ENCODE assay signal across 9 cellular contexts in the genomic region with DNA sequence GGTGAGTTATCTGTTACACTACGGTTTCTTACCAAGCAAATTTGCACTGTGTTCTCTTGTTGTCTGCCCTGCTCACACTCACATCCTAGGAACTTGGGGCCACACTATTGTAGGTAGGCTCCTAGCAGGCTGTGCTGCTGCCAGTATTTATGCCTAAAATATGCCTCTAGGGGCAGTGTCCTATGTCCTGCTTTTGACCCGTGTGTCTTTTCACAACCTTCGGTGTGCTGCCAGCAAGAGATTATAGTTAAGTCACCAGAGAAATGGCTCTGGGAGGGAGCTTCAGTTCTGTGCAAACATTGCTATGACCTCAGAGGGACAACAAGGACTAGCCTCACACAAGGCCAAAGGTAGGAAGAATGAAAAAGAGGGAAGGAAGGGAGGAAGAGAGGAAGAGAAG. TPM values are rescaled to one million over a fixed set of nuclear protein-coding genes. Genes with fewer than 3 reads are reported as not detected.
DNase-seq lines count a peak whose midpoint lies in the region; ATAC-seq and TF ChIP-seq lines count a peak whose summit lies in the region.
"Had no signal": no experiment of that assay in that cellular context is flagged by ENCODE, and none has a peak within 500 bp of the region (broad histone marks: within the 10 kb centered on the region; RNA-seq: fewer than 3 reads in every experiment).

No MANE protein-coding gene starts in this region.

- CTCF ChIA-PET in activated naive CD4-positive, alpha-beta T cell treated with anti-CD3 and anti-CD28 coated beads for 36 hours (lab: Charles Lee) = no interaction called here

- peaks cover 29% of the 10 kb centered on the region for H3K27me3 Mint-ChIP-seq in activated naive CD4-positive, alpha-beta T cell treated with anti-CD3 and anti-CD28 coated beads for 36 hours (ENCODE audit: low read depth)

- DNase-seq in CD1c-positive myeloid dendritic cell (ENCODE audit: extremely low spot score) = peak; percentile 10
- DNase-seq in GM20000 (ENCODE audit: low spot score) = peak; percentile 17
- DNase-seq in Jurkat, Clone E6-1 (ENCODE audit: low read depth, low spot score) = peak; percentile 4
- no peak for DNase-seq in choroid plexus epithelial cell (ENCODE audit: low read depth)
- no peak for DNase-seq in effector memory CD4-positive, alpha-beta T cell
- DNase-seq in activated naive CD4-positive, alpha-beta T cell treated with anti-CD3 and anti-CD28 coated beads for 36 hours = no peak
- DNase-seq in UCSD-AML1 (lab: John Stamatoyannopoulos, UW; ENCODE audit: unreplicated experiment) = no peak

- H3K36me3 ChIP-seq in effector memory CD4-positive, alpha-beta T cell (ENCODE audit: control insufficient read depth, insufficient read depth, low read length) = no peaks in the 10 kb centered on the region

- H3K36me3 Mint-ChIP-seq in activated naive CD4-positive, alpha-beta T cell treated with anti-CD3 and anti-CD28 coated beads for 36 hours (ENCODE audit: low read depth) = no peaks in the 10 kb centered on the region

- H3K4me3 ChIP-seq in Jurkat, Clone E6-1 (ENCODE audit: low read length) = no peak overlapping the region
- H3K4me3 ChIP-seq in choroid plexus epithelial cell (ENCODE audit: low read depth, low read length) = no peak overlapping the region
- H3K4me3 ChIP-seq in effector memory CD4-positive, alpha-beta T cell (ENCODE audit: insufficient read depth, low read depth, low read length, poor library complexity, severe bottlenecking) = no peak overlapping the region

- no peaks in the 10 kb centered on the region for H3K9me3 ChIP-seq in effector memory CD4-positive, alpha-beta T cell (ENCODE audit: control insufficient read depth, low read length)

- no peaks in the 10 kb centered on the region for H3K4me1 ChIP-seq in effector memory CD4-positive, alpha-beta T cell (ENCODE audit: control insufficient read depth, insufficient read depth, low read length, poor library complexity, severe bottlenecking)

- H3K9me3 Mint-ChIP-seq in activated naive CD4-positive, alpha-beta T cell treated with anti-CD3 and anti-CD28 coated beads for 36 hours = no peaks in the 10 kb centered on the region

- H3K4me3 Mint-ChIP-seq in activated naive CD4-positive, alpha-beta T cell treated with anti-CD3 and anti-CD28 coated beads for 36 hours = no peak overlapping the region

- ATAC-seq in HG02938 (IDR thresholded peaks at IDR 0.05; ENCODE audit: unreplicated experiment) = no peak

- H3K27me3 ChIP-seq in effector memory CD4-positive, alpha-beta T cell (replicated peaks; ENCODE audit: control insufficient read depth, insufficient read depth, low read length, poor library complexity, severe bottlenecking) = no peaks in the 10 kb centered on the region

- intact Hi-C loops in activated naive CD4-positive, alpha-beta T cell treated with anti-CD3 and anti-CD28 coated beads for 36 hours (cut with micrococcal nuclease) = no loop called here

- no peak overlapping the region for H3K27ac Mint-ChIP-seq in activated naive CD4-positive, alpha-beta T cell treated with anti-CD3 and anti-CD28 coated beads for 36 hours

- no peak overlapping the region for H3K27ac ChIP-seq in effector memory CD4-positive, alpha-beta T cell (ENCODE audit: insufficient read depth, low read length, poor library complexity, severe bottlenecking)

- no peaks in the 10 kb centered on the region for H3K4me1 Mint-ChIP-seq in activated naive CD4-positive, alpha-beta T cell treated with anti-CD3 and anti-CD28 coated beads for 36 hours (ENCODE audit: low read depth)

- TF ChIP-seq CTCF in GM20000 (IDR thresholded peaks at IDR 0.05; ENCODE audit: extremely low read depth, missing control alignments) (peak; percentile 7), choroid plexus epithelial cell (conservative IDR thresholded peaks at IDR 0.05; ENCODE audit: low read depth, low read length) (peak; percentile 33)

RNA-seq across cellular contexts. Expression of a gene that starts 8.9 kb away (rescaled TPM):
- not detected for polyA plus RNA-seq in Jurkat, Clone E6-1 (2012; ENCODE audit: insufficient read depth, insufficient read length)
- not detected for total RNA-seq in activated naive CD4-positive, alpha-beta T cell treated with anti-CD3 and anti-CD28 coated beads for 36 hours
- total RNA-seq: endothelial cell of umbilical vein had no signal
- polyA plus RNA-seq: endothelial cell of umbilical vein had no signal

RNA-seq across cellular contexts. Expression of a gene that starts 25.6 kb away (rescaled TPM):
- not detected for polyA plus RNA-seq in Jurkat, Clone E6-1 (2012; ENCODE audit: insufficient read depth, insufficient read length)
- not detected for total RNA-seq in activated naive CD4-positive, alpha-beta T cell treated with anti-CD3 and anti-CD28 coated beads for 36 hours
- total RNA-seq: endothelial cell of umbilical vein had no signal
- polyA plus RNA-seq: endothelial cell of umbilical vein had no signal

RNA-seq across cellular contexts. Expression of a gene that starts 28.4 kb away (rescaled TPM):
- not detected for polyA plus RNA-seq in Jurkat, Clone E6-1 (2012; ENCODE audit: insufficient read depth, insufficient read length)
- total RNA-seq in activated naive CD4-positive, alpha-beta T cell treated with anti-CD3 and anti-CD28 coated beads for 36 hours = not detected
- total RNA-seq: endothelial cell of umbilical vein had no signal
- polyA plus RNA-seq: endothelial cell of umbilical vein had no signal

RNA-seq across cellular contexts. Expression of a gene that starts 46.0 kb away (rescaled TPM):
- polyA plus RNA-seq in Jurkat, Clone E6-1 (2012; ENCODE audit: insufficient read depth, insufficient read length) = not detected
- total RNA-seq in activated naive CD4-positive, alpha-beta T cell treated with anti-CD3 and anti-CD28 coated beads for 36 hours = not detected
- total RNA-seq: endothelial cell of umbilical vein had no signal
- polyA plus RNA-seq: endothelial cell of umbilical vein had no signal

Comparison
In these comparisons a context has a peak if more than half of its experiments do, and no peak if none do; other contexts are left out.
1. DNase-seq: peak in CD1c-positive myeloid dendritic cell (single experiment), GM20000 (single experiment) and Jurkat, Clone E6-1 (single experiment); none in choroid plexus epithelial cell (single experiment), effector memory CD4-positive, alpha-beta T cell (0 of 3), activated naive CD4-positive, alpha-beta T cell treated with anti-CD3 and anti-CD28 coated beads for 36 hours (single experiment) and UCSD-AML1 (single experiment).